In genomic region chr1:229880271-229881170, GRCh38 we compare ENCODE assay signal across 16 cellular contexts.
"Had no signal": no experiment of that assay in that cellular context is flagged by ENCODE, and none has a peak within 500 bp of the region (broad histone marks: within the 10 kb centered on the region; RNA-seq: fewer than 3 reads in every experiment).

No MANE protein-coding gene starts in this region.

- ATAC-seq: lower lobe of right lung; naive thymus-derived CD4-positive, alpha-beta T cell; right lobe of liver; upper lobe of right lung had no signal

- H3K4me1 ChIP-seq: breast epithelium, lower lobe of right lung, suprapubic skin, upper lobe of right lung had no signal

- H3K27me3 Mint-ChIP-seq: activated naive CD8-positive, alpha-beta T cell had no signal

- H3K36me3 ChIP-seq: breast epithelium, lower lobe of right lung, neutrophil, right lobe of liver, suprapubic skin, upper lobe of right lung had no signal

- H3K9me3 Mint-ChIP-seq: naive thymus-derived CD4-positive, alpha-beta T cell had no signal

- H3K27ac ChIP-seq: breast epithelium, lower lobe of right lung, neutrophil, right lobe of liver, suprapubic skin, upper lobe of right lung had no signal

- H3K27ac Mint-ChIP-seq: activated naive CD8-positive, alpha-beta T cell; naive thymus-derived CD4-positive, alpha-beta T cell had no signal

- H3K36me3 Mint-ChIP-seq: activated naive CD8-positive, alpha-beta T cell; naive thymus-derived CD4-positive, alpha-beta T cell had no signal

- H3K4me3 ChIP-seq: breast epithelium, lower lobe of right lung, right lobe of liver, suprapubic skin, upper lobe of right lung had no signal

- H3K27me3 ChIP-seq: right lobe of liver had no signal

- H3K9me3 ChIP-seq: breast epithelium, lower lobe of right lung, neutrophil, right lobe of liver, suprapubic skin, upper lobe of right lung had no signal

- DNase-seq: activated effector memory CD4-positive, alpha-beta T cell treated with anti-CD3 and anti-CD28 coated beads, Interleukin-2, amount 50 U/mL, for 16 hours; activated T-cell treated with anti-CD3 and anti-CD28 coated beads, Interleukin-2, amount 50 U/mL, for 1 hour; amygdala; hippocampal formation; lower lobe of right lung; midbrain; naive thymus-derived CD4-positive, alpha-beta T cell; right lobe of liver; stimulated activated CD4-positive, alpha-beta T cell treated with anti-CD3 and anti-CD28 coated beads, Interleukin-2, amount 100 ng/mL, for 24 hours; stimulated activated naive CD4-positive, alpha-beta T cell treated with Interleukin-2 at 50 U/mL for 16 hours; T1000; upper lobe of right lung had no signal

- H3K4me3 Mint-ChIP-seq: activated naive CD8-positive, alpha-beta T cell; naive thymus-derived CD4-positive, alpha-beta T cell had no signal
